8 cellular contexts compared by ENCODE assay signal in the genomic region with DNA sequence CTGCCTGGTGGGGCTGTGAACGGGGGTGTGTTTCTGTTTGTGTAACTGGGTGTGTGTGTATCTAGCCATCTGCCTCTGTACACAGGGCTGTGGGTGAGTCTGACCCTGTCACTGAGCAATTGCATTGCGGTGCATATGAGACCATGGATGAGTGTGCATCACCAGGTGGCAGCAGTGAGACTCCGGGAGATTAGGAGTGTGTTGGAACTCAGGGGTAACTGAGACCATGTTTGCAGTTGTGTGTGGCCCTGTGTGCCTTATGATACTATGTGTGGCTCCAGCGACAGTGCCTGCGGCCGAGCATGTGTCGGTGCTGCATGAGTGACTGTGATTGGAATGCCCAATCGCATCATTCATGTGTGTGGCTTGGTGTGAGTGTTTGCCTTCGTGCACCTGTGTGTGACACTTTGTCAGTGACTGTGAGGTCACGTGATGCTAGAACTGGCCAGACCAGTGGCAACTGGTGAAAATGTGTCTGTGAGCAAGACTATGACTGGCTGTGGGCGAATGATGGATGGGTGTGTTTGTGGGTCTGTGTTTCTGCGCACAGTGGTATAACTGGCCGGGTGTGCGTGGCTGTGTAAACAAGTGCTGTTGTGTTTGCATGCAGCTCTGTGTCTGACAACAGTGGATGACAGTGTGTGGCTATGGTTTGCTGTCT. TPM values are rescaled to one million over a fixed set of nuclear protein-coding genes. Genes with fewer than 3 reads are reported as not detected.
DNase-seq lines count a peak whose midpoint lies in the region; ATAC-seq and TF ChIP-seq lines count a peak whose summit lies in the region.

No MANE protein-coding gene starts in this region.

- H3K4me3 ChIP-seq in OCI-LY1 (ENCODE audit: low read depth, low read length, poor library complexity, severe bottlenecking) (no peak overlapping the region), fibroblast of villous mesenchyme (ENCODE audit: low read depth, low read length) (no peak overlapping the region), neuronal stem cell (ENCODE audit: low read length in 2 of 2) (peak overlapping the region in 1 of 2 donors; percentile 21), vagina (no peak overlapping the region)

- H3K79me2 ChIP-seq in OCI-LY1 (ENCODE audit: insufficient read depth, low read length): no peaks in the 10 kb centered on the region

- H3K4ac ChIP-seq in neuronal stem cell (ENCODE audit: low read length): no peak overlapping the region

- no peaks in the 10 kb centered on the region for H3K79me1 ChIP-seq in neuronal stem cell (ENCODE audit: low read depth, low read length)

- H2AFZ ChIP-seq in OCI-LY1 (ENCODE audit: low read length) (no peak overlapping the region), neuronal stem cell (ENCODE audit: low read length) (no peak overlapping the region)

- peak overlapping the region; percentile 3 for H3K14ac ChIP-seq in neuronal stem cell (ENCODE audit: low read length)

- peak overlapping the region; percentile 76 for H3K23ac ChIP-seq in neuronal stem cell (ENCODE audit: low read depth, low read length, poor library complexity)

- no peak overlapping the region for H4K8ac ChIP-seq in neuronal stem cell (ENCODE audit: low read depth, low read length)

- no peak for TF ChIP-seq POLR2A in vagina (IDR thresholded peaks at IDR 0.05)

- peak; percentile 24 for DNase-seq in NCI-H2107 treated with DMSO at 0.1 percent for 48 hours (lab: John Stamatoyannopoulos, UW; ENCODE audit: unreplicated experiment)
- no peak for DNase-seq in NCI-H2107 (lab: John Stamatoyannopoulos, UW)
- DNase-seq in activated T-helper 9 cell treated with anti-CD3 and anti-CD28 coated beads, Interleukin-2, amount 50 U/mL, for 16 hours (ENCODE audit: low read depth): peak; percentile 36
- DNase-seq in fibroblast of villous mesenchyme (ENCODE audit: low read depth): peak; percentile 51
- no peak for DNase-seq in neuronal stem cell (ENCODE audit: low spot score)
- no peak for DNase-seq in vagina (ENCODE audit: extremely low spot score in 2 of 2)

- H3K4me2 ChIP-seq in OCI-LY1 (ENCODE audit: low read length): no peak overlapping the region; the same call in 1 of the 2 replicates
- H3K4me2 ChIP-seq in neuronal stem cell (ENCODE audit: insufficient read depth, low read length, poor library complexity, severe bottlenecking): no peak overlapping the region

- no peak overlapping the region for H2BK120ac ChIP-seq in neuronal stem cell (ENCODE audit: low read depth, low read length)

- no peaks in the 10 kb centered on the region for H3K27me3 ChIP-seq in OCI-LY1 (ENCODE audit: insufficient read depth, low read length)
- peaks cover 0 to 10% (median 0%) of the 10 kb centered on the region in 3 experiments for H3K27me3 ChIP-seq in neuronal stem cell (ENCODE audit: control insufficient read depth in 3 of 3, insufficient read depth in 3 of 3, low read depth in 1 of 3, low read length in 3 of 3)
- H3K27me3 ChIP-seq in vagina: no peaks in the 10 kb centered on the region

- peak overlapping the region; percentile 30 for H2BK12ac ChIP-seq in neuronal stem cell (ENCODE audit: low read length)

- no peaks in the 10 kb centered on the region for H3F3A ChIP-seq in OCI-LY1 (ENCODE audit: insufficient read depth, low read length)

- H3K9me3 ChIP-seq in OCI-LY1 (ENCODE audit: low read length) (no peaks in the 10 kb centered on the region), neuronal stem cell (replicated peaks in 1 of 2; ENCODE audit: control insufficient read depth in 2 of 2, insufficient read depth in 1 of 2, low read depth in 1 of 2, low read length in 2 of 2) (no peaks in the 10 kb centered on the region), vagina (no peaks in the 10 kb centered on the region)

- TF ChIP-seq CTCF in OCI-LY1 (IDR thresholded peaks at IDR 0.05; ENCODE audit: low read length): peak; percentile 88
- peak; percentile 72 for TF ChIP-seq CTCF in fibroblast of villous mesenchyme (IDR thresholded peaks at IDR 0.05; ENCODE audit: insufficient read depth, low read depth, low read length)
- peak; percentile 40 to 70 (median 51) for TF ChIP-seq CTCF in vagina (IDR thresholded peaks at IDR 0.05)

- peak overlapping the region; percentile 0 for H4K91ac ChIP-seq in neuronal stem cell (ENCODE audit: low read depth, low read length, poor library complexity)

- H3K9me2 ChIP-seq in OCI-LY1 (ENCODE audit: low read depth, low read length): no peaks in the 10 kb centered on the region

- H3K18ac ChIP-seq in neuronal stem cell (ENCODE audit: low read length): no peak overlapping the region

- ATAC-seq in HG02981 (IDR thresholded peaks at IDR 0.05; ENCODE audit: unreplicated experiment): peak; percentile 49

- H3K9ac ChIP-seq in OCI-LY1 (ENCODE audit: low read length) (no peak overlapping the region), neuronal stem cell (ENCODE audit: low read depth, low read length, poor library complexity) (peak overlapping the region; percentile 60)

- no peaks in the 10 kb centered on the region for H4K20me1 ChIP-seq in OCI-LY1 (ENCODE audit: insufficient read depth, low read length)

- intact Hi-C loops in vagina (cut with DNase I): loop anchor here (10.0 kb wide), 1 partner anchor 150 kb away; no protein-coding TSS in a partner anchor

- no CpG with 5 or more reads among the region's 14 CpGs for WGBS in neuronal stem cell (ENCODE audit: extremely low coverage in 2 of 2, insufficient read length in 2 of 2, insufficient replicate concordance in 1 of 2), 2 donors

- H2BK5ac ChIP-seq in neuronal stem cell (ENCODE audit: low read length): no peak overlapping the region

- H3K36me3 ChIP-seq in OCI-LY1 (ENCODE audit: insufficient read depth, low read length): peaks cover 22% of the 10 kb centered on the region; the same call in 1 of the 2 replicates
- H3K36me3 ChIP-seq in neuronal stem cell (replicated peaks in 1 of 2; ENCODE audit: control insufficient read depth in 2 of 2, insufficient read depth in 2 of 2, low read length in 2 of 2): peaks cover 36 to 45% of the 10 kb centered on the region in 2 donors
- peaks cover 4 to 36% of the 10 kb centered on the region in 2 donors for H3K36me3 ChIP-seq in vagina

- H3K4me1 ChIP-seq in OCI-LY1 (ENCODE audit: insufficient read depth, low read length, severe bottlenecking) (peaks cover 7% of the 10 kb centered on the region), neuronal stem cell (ENCODE audit: control insufficient read depth in 2 of 2, insufficient read depth in 1 of 2, low read depth in 1 of 2, low read length in 2 of 2) (peaks cover 13 to 18% of the 10 kb centered on the region in 2 donors), vagina (peaks cover 28% of the 10 kb centered on the region)

- H2AK5ac ChIP-seq in neuronal stem cell (ENCODE audit: low read depth, low read length): peak overlapping the region; percentile 20

- H2BK15ac ChIP-seq in neuronal stem cell (ENCODE audit: low read length): peak overlapping the region; percentile 86

- no peak overlapping the region for H3K27ac ChIP-seq in OCI-LY1 (ENCODE audit: low read depth, low read length, poor library complexity, severe bottlenecking)
- no peak overlapping the region for H3K27ac ChIP-seq in neuronal stem cell (replicated peaks; ENCODE audit: low read length)
- peak overlapping the region; percentile 61 for H3K27ac ChIP-seq in vagina

RNA-seq across cellular contexts. Expression of gene VILL, which starts 14.0 kb away (rescaled TPM):
- total RNA-seq in fibroblast of villous mesenchyme (4.3 and 5.5 TPM in 2 replicates), vagina (7.9 TPM)
- 2.0 TPM for polyA plus RNA-seq in neuronal stem cell (2013, experiment 1 of 2)
- polyA plus RNA-seq in neuronal stem cell (2013, experiment 2 of 2): 1.7 TPM

RNA-seq across cellular contexts. Expression of gene PLCD1, which starts 24.9 kb away (rescaled TPM):
- 15.1 and 15.5 TPM in 2 replicates for total RNA-seq in fibroblast of villous mesenchyme
- polyA plus RNA-seq in neuronal stem cell (2013, experiment 1 of 2): 41.7 TPM
- polyA plus RNA-seq in neuronal stem cell (2013, experiment 2 of 2): 41.2 TPM
- total RNA-seq in vagina: 68.5 TPM

RNA-seq across cellular contexts. Expression of gene DLEC1, which starts 34.5 kb away (rescaled TPM):
- total RNA-seq in fibroblast of villous mesenchyme: under 0.01 TPM in 1 of 2 replicates, not detected in the other
- 2.5 TPM for polyA plus RNA-seq in neuronal stem cell (2013, experiment 1 of 2)
- 2.5 TPM for polyA plus RNA-seq in neuronal stem cell (2013, experiment 2 of 2)
- total RNA-seq in vagina: 0.25 TPM

Comparison
In these comparisons a context has a peak if more than half of its experiments do, and no peak if none do; other contexts are left out.
1. DNase-seq: peak in NCI-H2107 treated with DMSO at 0.1 percent for 48 hours (single experiment), activated T-helper 9 cell treated with anti-CD3 and anti-CD28 coated beads, Interleukin-2, amount 50 U/mL, for 16 hours (single experiment) and fibroblast of villous mesenchyme (single experiment); none in NCI-H2107 (single experiment), neuronal stem cell (single experiment) and vagina (0 of 2).
2. Peak in every context shown above with its lines, with median percentiles within 50 percentile points of each other: CTCF ChIP-seq.